In the genomic region with DNA sequence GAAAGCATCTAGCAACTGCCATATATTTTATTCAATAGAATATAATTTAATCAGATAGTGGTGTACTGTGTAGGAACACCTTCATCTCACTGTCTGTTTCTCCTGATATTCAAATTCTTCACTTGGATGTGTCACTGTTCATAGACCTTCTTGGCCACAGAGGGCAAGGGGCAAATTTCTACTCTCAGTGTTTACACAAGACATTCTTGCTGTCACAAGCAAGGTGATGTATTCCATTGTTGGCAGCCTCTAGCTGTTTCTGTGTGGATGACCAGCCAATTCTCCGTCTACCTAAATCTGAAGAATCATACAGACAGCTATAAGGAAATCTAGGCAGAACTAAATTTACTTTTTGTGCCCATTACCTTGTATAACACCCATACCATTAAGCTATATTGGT, we compare ENCODE assay signal across 17 cellular contexts.
A peak's percentile ranks its signal among the peaks of the same experiment; 100 is the strongest.
DNase-seq lines count a peak whose midpoint lies in the region; ATAC-seq, FAIRE-seq and TF ChIP-seq lines count a peak whose summit lies in the region.
"Had no signal": no experiment of that assay in that cellular context is flagged by ENCODE, and none has a peak within 500 bp of the region (broad histone marks: within the 10 kb centered on the region; RNA-seq: fewer than 3 reads in every experiment).

No MANE protein-coding gene starts in this region.

- H3K27ac Mint-ChIP-seq in Caco-2 (ENCODE audit: unreplicated experiment) = no peak overlapping the region
- H3K27ac Mint-ChIP-seq: HFFc6 had no signal

- DNase-seq in Caco-2 (peak; percentile 65 to 77), RCC 7860 (ENCODE audit: low spot score) (peak; percentile 84), epithelial cell of proximal tubule (ENCODE audit: low read depth) (peak; percentile 50), mucosa of gallbladder (ENCODE audit: low spot score) (peak; percentile 42), DMS53 treated with DMSO at 0.1 percent for 48 hours (lab: John Stamatoyannopoulos, UW; ENCODE audit: unreplicated experiment) (no peak), NCI-H146 (lab: John Stamatoyannopoulos, UW) (no peak)
- DNase-seq: C1 segment of cervical spinal cord, DMS 273 treated with DMSO at 0.1 percent for 48 hours, HFFc6, NCI-H1930, NCI-H446, NCI-H69, OCI-M1, SJCRH30 had no signal

- intact Hi-C loops in Caco-2 (cut with micrococcal nuclease; ENCODE audit: unreplicated experiment) = loop anchor here (1.0 to 5.0 kb wide), 4 partner anchors 12 to 156 kb away; no protein-coding TSS in a partner anchor

- no peaks in the 10 kb centered on the region for H3K27me3 Mint-ChIP-seq in Caco-2 (ENCODE audit: insufficient read depth, unreplicated experiment)

- H3K36me3 ChIP-seq in Caco-2 (ENCODE audit: control insufficient read depth, insufficient read depth, low read length) = no peaks in the 10 kb centered on the region
- H3K36me3 ChIP-seq: SJCRH30 had no signal

- POLR2A ChIA-PET in Caco-2 (lab: Charles Lee) = no interaction called here

- peaks cover 17% of the 10 kb centered on the region for H3K9me3 Mint-ChIP-seq in Caco-2 (ENCODE audit: unreplicated experiment)

- no TSS peak for BruUV-seq in Caco-2 (replicated peaks; lab: Mats Ljungman, UMichigan)

- FAIRE-seq in RCC 7860 (lab: Jason Lieb, UNC) = peak; percentile 92
- FAIRE-seq: A549, HTR-8/SVneo had no signal

- ATAC-seq in HG03025 (IDR thresholded peaks at IDR 0.05; ENCODE audit: low FRiP score, unreplicated experiment) = no peak
- ATAC-seq: A549 had no signal

- peaks cover 27% of the 10 kb centered on the region for H3K4me1 ChIP-seq in Caco-2
- H3K4me1 ChIP-seq: A549, SJCRH30 had no signal

- no peak for TF ChIP-seq CTCF in Caco-2 (IDR thresholded peaks at IDR 0.05; ENCODE audit: insufficient read depth in 1 of 2, low read depth in 1 of 2, low read length in 1 of 2, severe bottlenecking in 1 of 2, unreplicated experiment in 1 of 2)
- no peak for TF ChIP-seq CTCF in epithelial cell of proximal tubule (conservative IDR thresholded peaks at IDR 0.05; ENCODE audit: low read depth, low read length)

- no peak overlapping the region for H3K4me3 ChIP-seq in Caco-2 (ENCODE audit: low read depth, low read length)
- H3K4me3 ChIP-seq in epithelial cell of proximal tubule (ENCODE audit: low read depth, low read length) = no peak overlapping the region
- H3K4me3 ChIP-seq: A549, SJCRH30 had no signal

- peaks cover 13% of the 10 kb centered on the region for H3K4me1 Mint-ChIP-seq in Caco-2 (ENCODE audit: low read depth, unreplicated experiment)

- H3K36me3 Mint-ChIP-seq in Caco-2 (ENCODE audit: insufficient read depth, unreplicated experiment) = no peaks in the 10 kb centered on the region

- CTCF ChIA-PET in Caco-2 (lab: Charles Lee) = no interaction called here

- H3K9me3 ChIP-seq in Caco-2 = no peaks in the 10 kb centered on the region
- H3K9me3 ChIP-seq: A549, SJCRH30 had no signal

- H3K4me3 Mint-ChIP-seq in Caco-2 (ENCODE audit: unreplicated experiment) = no peak overlapping the region
- H3K4me3 Mint-ChIP-seq: HFFc6 had no signal

- H3K27me3 ChIP-seq in Caco-2 (replicated peaks; ENCODE audit: control insufficient read depth, insufficient read depth, low read length) = no peaks in the 10 kb centered on the region
- H3K27me3 ChIP-seq: SJCRH30 had no signal

Comparison
In these comparisons a context has a peak if more than half of its experiments do, and no peak if none do; other contexts are left out.
1. DNase-seq: peak in Caco-2 (2 of 2), RCC 7860 (single experiment), epithelial cell of proximal tubule (single experiment) and mucosa of gallbladder (single experiment); none in DMS53 treated with DMSO at 0.1 percent for 48 hours (single experiment) and NCI-H146 (single experiment).